Comparison of ENCODE assay signal across 8 cellular contexts in genomic region chr5:143229896-143230675, GRCh38.
DNase-seq lines count a peak whose midpoint lies in the region; ATAC-seq, FAIRE-seq and TF ChIP-seq lines count a peak whose summit lies in the region.

No MANE protein-coding gene starts in this region.

- no peaks in the 10 kb centered on the region for H3K79me2 ChIP-seq in hepatocyte

- H3K4me3 ChIP-seq in kidney (ENCODE audit: low read length in 2 of 2), result peak overlapping the region in 1 of 2 donors; percentile 17
- H3K4me3 ChIP-seq in hepatocyte, result no peak overlapping the region

- H3K9me3 Mint-ChIP-seq in MCF 10A (ENCODE audit: unreplicated experiment), result no peaks in the 10 kb centered on the region

- peak; percentile 47 for DNase-seq in GM04503 (ENCODE audit: low read depth)
- DNase-seq in activated CD4-positive, alpha-beta T cell treated with anti-CD3 and anti-CD28 coated beads, Interleukin-2, amount 50 U/mL, for 1 hour, result peak; percentile 21
- peak; percentile 83 for DNase-seq in kidney
- DNase-seq in HTR-8/SVneo (ENCODE audit: insufficient read length, low spot score), result no peak
- DNase-seq in hepatocyte (ENCODE audit: low spot score), result no peak
- no peak for DNase-seq in MCF 10A (ENCODE audit: unreplicated experiment)

- no peaks in the 10 kb centered on the region for H3K27me3 ChIP-seq in hepatocyte

- H3K9me2 ChIP-seq in hepatocyte (replicated peaks; ENCODE audit: insufficient read depth), result no peaks in the 10 kb centered on the region

- H3K36me3 Mint-ChIP-seq in MCF 10A (ENCODE audit: insufficient read depth, unreplicated experiment), result no peaks in the 10 kb centered on the region

- TF ChIP-seq CTCF in kidney (IDR thresholded peaks at IDR 0.05; ENCODE audit: borderline replicate concordance, extremely low read depth, insufficient read depth), result no peak
- TF ChIP-seq CTCF in hepatocyte (IDR thresholded peaks at IDR 0.05; ENCODE audit: poor library complexity), result no peak
- TF ChIP-seq CTCF in MCF 10A (IDR thresholded peaks at IDR 0.05; ENCODE audit: unreplicated experiment), result no peak

- no peaks in the 10 kb centered on the region for H3K27me3 Mint-ChIP-seq in MCF 10A (ENCODE audit: insufficient read depth, unreplicated experiment)

- H3K4me1 ChIP-seq in kidney (ENCODE audit: control insufficient read depth in 1 of 2, insufficient read depth in 1 of 2, low read depth in 1 of 2, low read length in 2 of 2), result peaks cover 18 to 22% of the 10 kb centered on the region in 2 donors
- no peaks in the 10 kb centered on the region for H3K4me1 ChIP-seq in hepatocyte (ENCODE audit: insufficient read depth)

- FAIRE-seq in kidney (lab: Jason Lieb, UNC) (peak; percentile 6), HTR-8/SVneo (lab: Jason Lieb, UNC) (no peak)

- CTCF ChIA-PET in MCF 10A (lab: Yijun Ruan, JAX), result interaction anchor here (1.3 kb wide), 1 partner anchor 12 kb away, joined by 6 read pairs; no protein-coding TSS in a partner anchor

- intact Hi-C loops in kidney (cut with DNase I) (no loop called here), MCF 10A (cut with micrococcal nuclease) (no loop called here)

- no peak overlapping the region for H3K4me2 ChIP-seq in hepatocyte

- BruUV-seq in MCF 10A (replicated peaks; lab: Mats Ljungman, UMichigan), result no TSS peak

- H4K20me1 ChIP-seq in hepatocyte (ENCODE audit: insufficient read depth, poor library complexity, severe bottlenecking), result no peaks in the 10 kb centered on the region

- H3K27ac ChIP-seq in kidney (ENCODE audit: low read depth in 2 of 2, low read length in 2 of 2) (peak overlapping the region; percentile 44 to 74), hepatocyte (no peak overlapping the region)

- no peak overlapping the region for H3K27ac Mint-ChIP-seq in MCF 10A (ENCODE audit: low read depth, unreplicated experiment)

- 62% methylated on average over 10 of the region's 10 CpGs for WGBS in hepatocyte (ENCODE audit: low lambda C conversion rate, missing lambda C conversion rate)

- H3K9ac ChIP-seq in kidney (ENCODE audit: low read length in 2 of 2), result peak overlapping the region in 1 of 2 donors; percentile 3

- H3K9me3 ChIP-seq in kidney (ENCODE audit: control insufficient read depth in 1 of 2, low read length in 2 of 2) (no peaks in the 10 kb centered on the region), hepatocyte (ENCODE audit: low read depth) (no peaks in the 10 kb centered on the region)

- POLR2A ChIA-PET in MCF 10A (lab: Yijun Ruan, JAX), result interaction anchor here (0.6 kb wide), 1 partner anchor 168 kb away, joined by 3 read pairs; no protein-coding TSS in a partner anchor

- H3K36me3 ChIP-seq in kidney (ENCODE audit: control insufficient read depth in 1 of 2, insufficient read depth in 2 of 2, low read length in 2 of 2), result no peaks in the 10 kb centered on the region
- H3K36me3 ChIP-seq in hepatocyte (replicated peaks; ENCODE audit: insufficient read depth, low read depth), result no peaks in the 10 kb centered on the region

- peaks cover 23% of the 10 kb centered on the region for H3K4me1 Mint-ChIP-seq in MCF 10A (ENCODE audit: insufficient read depth, unreplicated experiment)

- ATAC-seq in GM19351 (IDR thresholded peaks at IDR 0.05; ENCODE audit: unreplicated experiment) (peak; percentile 94), HG03280 (IDR thresholded peaks at IDR 0.05; ENCODE audit: unreplicated experiment) (peak; percentile 93)

- H2AFZ ChIP-seq in hepatocyte, result no peak overlapping the region

- H3K4me3 Mint-ChIP-seq in MCF 10A (ENCODE audit: unreplicated experiment), result no peak overlapping the region

Comparison
In these comparisons a context has a peak if more than half of its experiments do, and no peak if none do; other contexts are left out.
1. DNase-seq: peak in GM04503 (single experiment), activated CD4-positive, alpha-beta T cell treated with anti-CD3 and anti-CD28 coated beads, Interleukin-2, amount 50 U/mL, for 1 hour (single experiment) and kidney (single experiment); none in HTR-8/SVneo (single experiment), hepatocyte (single experiment) and MCF 10A (single experiment).